Comparison of ENCODE assay signal across 13 cellular contexts in the genomic region with DNA sequence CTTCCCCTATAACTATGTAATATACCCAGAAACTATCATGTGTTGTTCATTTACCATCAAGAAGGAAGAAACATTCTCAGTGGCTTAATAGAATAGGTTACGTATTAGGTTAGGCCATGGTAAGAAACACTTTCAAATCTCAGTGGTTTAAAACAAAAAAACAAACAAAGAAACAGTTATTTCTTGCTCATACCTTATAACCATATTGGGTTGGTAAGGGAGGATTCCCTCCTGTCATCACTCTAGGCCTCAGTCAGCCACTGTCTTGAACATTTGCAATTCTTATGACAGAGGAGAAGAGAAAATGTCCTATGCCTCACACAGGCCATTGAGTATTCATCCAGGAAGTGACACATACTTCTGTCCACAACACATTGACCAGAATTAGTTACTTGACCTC.
DNase-seq lines count a peak whose midpoint lies in the region; ATAC-seq and TF ChIP-seq lines count a peak whose summit lies in the region.
"Had no signal": no experiment of that assay in that cellular context is flagged by ENCODE, and none has a peak within 500 bp of the region (broad histone marks: within the 10 kb centered on the region; RNA-seq: fewer than 3 reads in every experiment).

No MANE protein-coding gene starts in this region.

- no peaks in the 10 kb centered on the region for H3K9me3 ChIP-seq in left lung
- H3K9me3 ChIP-seq: right lobe of liver had no signal

- no peaks in the 10 kb centered on the region for H3K36me3 Mint-ChIP-seq in activated T-helper 1 cell treated with anti-CD3 and anti-CD28 coated beads, Interleukin-12 subunit alpha, Interleukin-12 subunit beta, Interleukin-2, Interleukin-4 antibody, amounts not matched to agents 30 ng/mL and 10 ng/mL and 1 ng/mL, durations not matched to agents 14 hours and 24 hours and 36 hours (ENCODE audit: low read depth)

- TF ChIP-seq CTCF in left lung (IDR thresholded peaks at IDR 0.05) = no peak

- no peaks in the 10 kb centered on the region for H3K4me1 ChIP-seq in left lung
- H3K4me1 ChIP-seq: right lobe of liver had no signal

- no peaks in the 10 kb centered on the region for H3K36me3 ChIP-seq in left lung
- H3K36me3 ChIP-seq: right lobe of liver had no signal

- DNase-seq in HCEC 1CT (peak; percentile 41), left lung (no peak), hippocampal formation (lab: John Stamatoyannopoulos, UW) (no peak), hypothalamus (lab: John Stamatoyannopoulos, UW) (no peak)
- no peak for DNase-seq in stimulated activated CD4-positive, alpha-beta T cell treated with anti-CD3 and anti-CD28 coated beads, Interleukin-1b, Interleukin-23, amount 100 ng/mL, for 48 hours
- no peak for DNase-seq in activated T-helper 1 cell treated with anti-CD3 and anti-CD28 coated beads, Interleukin-12 subunit alpha, Interleukin-12 subunit beta, Interleukin-2, Interleukin-4 antibody, amounts not matched to agents 30 ng/mL and 10 ng/mL and 1 ng/mL, durations not matched to agents 14 hours and 24 hours and 36 hours (ENCODE audit: low spot score)
- DNase-seq: central memory CD4-positive, alpha-beta T cell; DND-41; NCI-H510A treated with DMSO at 0.1 percent for 48 hours; right lobe of liver; stimulated activated naive CD8-positive, alpha-beta T cell treated with anti-CD3 and anti-CD28 coated beads, Interleukin-15, Interleukin-2, amounts not matched to agents 100 U/mL and 50 U/mL, for 24 hours had no signal

- intact Hi-C loops in left lung (cut with DNase I) = no loop called here
- intact Hi-C loops in activated T-helper 1 cell treated with anti-CD3 and anti-CD28 coated beads, Interleukin-12 subunit alpha, Interleukin-12 subunit beta, Interleukin-2, Interleukin-4 antibody, amounts not matched to agents 30 ng/mL and 10 ng/mL and 1 ng/mL, durations not matched to agents 14 hours and 24 hours and 36 hours (cut with micrococcal nuclease) = no loop called here

- no peaks in the 10 kb centered on the region for H3K27me3 Mint-ChIP-seq in activated T-helper 1 cell treated with anti-CD3 and anti-CD28 coated beads, Interleukin-12 subunit alpha, Interleukin-12 subunit beta, Interleukin-2, Interleukin-4 antibody, amounts not matched to agents 30 ng/mL and 10 ng/mL and 1 ng/mL, durations not matched to agents 14 hours and 24 hours and 36 hours (ENCODE audit: insufficient read depth)

- H3K27me3 ChIP-seq in left lung = no peaks in the 10 kb centered on the region
- H3K27me3 ChIP-seq: right lobe of liver had no signal

- ATAC-seq in GM18858 (IDR thresholded peaks at IDR 0.05; ENCODE audit: unreplicated experiment) (peak; percentile 86), HG03469 (IDR thresholded peaks at IDR 0.05; ENCODE audit: unreplicated experiment) (peak; percentile 61), left lung (peak; percentile 30)
- ATAC-seq: stimulated activated naive CD8-positive, alpha-beta T cell treated with anti-CD3 and anti-CD28 coated beads, Interleukin-15, Interleukin-2, amounts not matched to agents 100 U/mL and 50 U/mL, for 24 hours had no signal

- no peaks in the 10 kb centered on the region for H3K9me3 Mint-ChIP-seq in activated T-helper 1 cell treated with anti-CD3 and anti-CD28 coated beads, Interleukin-12 subunit alpha, Interleukin-12 subunit beta, Interleukin-2, Interleukin-4 antibody, amounts not matched to agents 30 ng/mL and 10 ng/mL and 1 ng/mL, durations not matched to agents 14 hours and 24 hours and 36 hours

- no peaks in the 10 kb centered on the region for H3K4me1 Mint-ChIP-seq in activated T-helper 1 cell treated with anti-CD3 and anti-CD28 coated beads, Interleukin-12 subunit alpha, Interleukin-12 subunit beta, Interleukin-2, Interleukin-4 antibody, amounts not matched to agents 30 ng/mL and 10 ng/mL and 1 ng/mL, durations not matched to agents 14 hours and 24 hours and 36 hours (ENCODE audit: low read depth)

- no peak overlapping the region for H3K27ac Mint-ChIP-seq in activated T-helper 1 cell treated with anti-CD3 and anti-CD28 coated beads, Interleukin-12 subunit alpha, Interleukin-12 subunit beta, Interleukin-2, Interleukin-4 antibody, amounts not matched to agents 30 ng/mL and 10 ng/mL and 1 ng/mL, durations not matched to agents 14 hours and 24 hours and 36 hours

- H3K4me3 ChIP-seq in left lung = no peak overlapping the region
- H3K4me3 ChIP-seq: right lobe of liver had no signal

- H3K4me3 Mint-ChIP-seq in activated T-helper 1 cell treated with anti-CD3 and anti-CD28 coated beads, Interleukin-12 subunit alpha, Interleukin-12 subunit beta, Interleukin-2, Interleukin-4 antibody, amounts not matched to agents 30 ng/mL and 10 ng/mL and 1 ng/mL, durations not matched to agents 14 hours and 24 hours and 36 hours = no peak overlapping the region

- H3K27ac ChIP-seq in left lung = no peak overlapping the region

Comparison
In these comparisons a context has a peak if more than half of its experiments do, and no peak if none do; other contexts are left out.
1. ATAC-seq: peak in every context shown above with its lines; median percentile 86 in GM18858; 61 in HG03469; 30 in left lung.